Comparison of ENCODE assay signal across 1 cellular context in the genomic region with DNA sequence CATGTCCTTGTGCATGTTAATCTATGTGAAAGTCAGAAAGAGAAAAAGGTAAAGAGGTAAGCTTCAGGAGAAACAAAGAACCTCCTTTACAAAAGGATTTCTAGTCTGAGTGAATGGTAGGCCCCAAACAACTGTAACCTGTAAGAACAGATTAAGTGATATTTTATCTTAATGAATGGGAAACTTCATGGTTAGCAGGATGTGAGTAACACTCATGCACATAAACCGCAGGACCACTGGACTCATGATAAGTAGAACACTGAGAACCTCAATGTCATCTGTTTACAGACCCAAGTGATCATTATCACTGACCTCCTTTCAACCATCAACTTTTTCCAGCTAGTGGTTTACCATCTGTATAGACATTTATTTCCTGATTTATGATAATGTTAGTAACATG.
TF ChIP-seq lines count a peak whose summit lies in the region.

No MANE protein-coding gene starts in this region.

TF ChIP-seq in K562, 482 proteins besides CTCF, POLR2A, EP300 and RAD21 (continued from another document and continues in another):
- TF ChIP-seq ATF6 (CRISPR knock-in tag; IDR thresholded peaks at IDR 0.05) (no peak), SETDB1 (IDR thresholded peaks at IDR 0.05; ENCODE audit: low read length) (no peak), HNRNPLL (IDR thresholded peaks at IDR 0.05; ENCODE audit: low read depth, low read length, poor library complexity, severe bottlenecking) (no peak), ZKSCAN1 (IDR thresholded peaks at IDR 0.05; ENCODE audit: low read depth, low read length) (no peak), SMARCC2 (IDR thresholded peaks at IDR 0.05; ENCODE audit: low read depth) (peak; percentile 91; the same call in 1 of the 2 replicates), BCOR (IDR thresholded peaks at IDR 0.05) (no peak), EP400 (IDR thresholded peaks at IDR 0.05) (peak; percentile 21; the same call in 1 of the 2 replicates), FOXM1 (IDR thresholded peaks at IDR 0.05; ENCODE audit: low read depth) (peak; percentile 73; the same call in 1 of the 2 replicates), FOXM1 (CRISPR knock-in tag; IDR thresholded peaks at IDR 0.05; ENCODE audit: low read depth) (no peak), TBL1XR1 (IDR thresholded peaks at IDR 0.05; ENCODE audit: low read length in 2 of 2) (peak in 1 of 2 experiments; percentile 85; a peak in 2 of 4 replicates), MEF2D (tag; conservative IDR thresholded peaks at IDR 0.05; ENCODE audit: low read depth) (no peak; the same call in 1 of the 2 replicates), SAFB (IDR thresholded peaks at IDR 0.05; ENCODE audit: borderline replicate concordance, low read depth, low read length) (no peak), ZNF12 (CRISPR knock-in tag; IDR thresholded peaks at IDR 0.05) (no peak), SFPQ (IDR thresholded peaks at IDR 0.05; ENCODE audit: low read depth, low read length) (no peak), KAT7 (CRISPR knock-in tag; IDR thresholded peaks at IDR 0.05; ENCODE audit: borderline replicate concordance) (no peak), CHD2 (IDR thresholded peaks at IDR 0.05; ENCODE audit: low read depth, low read length) (no peak), MTA2 (IDR thresholded peaks at IDR 0.05; ENCODE audit: low read depth) (peak; percentile 74), MYNN (IDR thresholded peaks at IDR 0.05) (no peak), MYNN (CRISPR knock-in tag; IDR thresholded peaks at IDR 0.05) (no peak), SRSF9 (IDR thresholded peaks at IDR 0.05; ENCODE audit: borderline replicate concordance, low read depth, low read length) (no peak), HDAC3 (IDR thresholded peaks at IDR 0.05; ENCODE audit: borderline replicate concordance, partially characterized antibody) (peak; percentile 74), XRCC3 (IDR thresholded peaks at IDR 0.05) (no peak), KDM4B (IDR thresholded peaks at IDR 0.05; ENCODE audit: borderline replicate concordance in 2 of 2, low read depth in 1 of 2) (no peak), PRMT5 (CRISPR knock-in tag; IDR thresholded peaks at IDR 0.05) (no peak), MEIS2 (IDR thresholded peaks at IDR 0.05; ENCODE audit: partially characterized antibody) (peak; percentile 85), HBP1 (CRISPR knock-in tag; IDR thresholded peaks at IDR 0.05) (no peak), CTBP1 (IDR thresholded peaks at IDR 0.05; ENCODE audit: borderline replicate concordance) (peak; percentile 57; the same call in 1 of the 2 replicates), CREB1 (IDR thresholded peaks at IDR 0.05) (no peak; the same call in 1 of the 2 replicates), CREB1 (CRISPR knock-in tag; IDR thresholded peaks at IDR 0.05) (no peak), NFIX (CRISPR knock-in tag; IDR thresholded peaks at IDR 0.05; ENCODE audit: low read depth) (no peak), SRF (CRISPR knock-in tag; IDR thresholded peaks at IDR 0.05) (no peak), SREBF1 (IDR thresholded peaks at IDR 0.05; ENCODE audit: borderline replicate concordance, low read depth, low read length) (no peak), NFIC (IDR thresholded peaks at IDR 0.05) (peak; percentile 38; the same call in 1 of the 2 replicates), PCBP1 (IDR thresholded peaks at IDR 0.05; ENCODE audit: low read depth, low read length, poor library complexity, severe bottlenecking) (no peak), TCF3 (CRISPR knock-in tag; IDR thresholded peaks at IDR 0.05) (peak; percentile 87), NR1H2 (CRISPR knock-in tag; IDR thresholded peaks at IDR 0.05) (no peak), CBX2 (IDR thresholded peaks at IDR 0.05; ENCODE audit: insufficient read depth, low read length, poor library complexity, severe bottlenecking) (no peak), TFAP4 (CRISPR knock-in tag; IDR thresholded peaks at IDR 0.05; ENCODE audit: borderline replicate concordance) (no peak), NELFE (IDR thresholded peaks at IDR 0.05; ENCODE audit: insufficient read depth, insufficient read length) (no peak), PURB (CRISPR knock-in tag; IDR thresholded peaks at IDR 0.05; ENCODE audit: low read depth) (no peak), POLR2AphosphoS2 (IDR thresholded peaks at IDR 0.05; ENCODE audit: low read length) (no peak), TBP (optimal IDR thresholded peaks at IDR 0.05; ENCODE audit: low read depth, low read length) (no peak), PCBP2 (IDR thresholded peaks at IDR 0.05; ENCODE audit: low read depth, low read length, poor library complexity, severe bottlenecking) (no peak), NCOA1 (IDR thresholded peaks at IDR 0.05; ENCODE audit: low read depth) (0 out of 2 replicates have a peak, but pooled peaks have one; percentile 53)
- TF ChIP-seq, protein P1, sequence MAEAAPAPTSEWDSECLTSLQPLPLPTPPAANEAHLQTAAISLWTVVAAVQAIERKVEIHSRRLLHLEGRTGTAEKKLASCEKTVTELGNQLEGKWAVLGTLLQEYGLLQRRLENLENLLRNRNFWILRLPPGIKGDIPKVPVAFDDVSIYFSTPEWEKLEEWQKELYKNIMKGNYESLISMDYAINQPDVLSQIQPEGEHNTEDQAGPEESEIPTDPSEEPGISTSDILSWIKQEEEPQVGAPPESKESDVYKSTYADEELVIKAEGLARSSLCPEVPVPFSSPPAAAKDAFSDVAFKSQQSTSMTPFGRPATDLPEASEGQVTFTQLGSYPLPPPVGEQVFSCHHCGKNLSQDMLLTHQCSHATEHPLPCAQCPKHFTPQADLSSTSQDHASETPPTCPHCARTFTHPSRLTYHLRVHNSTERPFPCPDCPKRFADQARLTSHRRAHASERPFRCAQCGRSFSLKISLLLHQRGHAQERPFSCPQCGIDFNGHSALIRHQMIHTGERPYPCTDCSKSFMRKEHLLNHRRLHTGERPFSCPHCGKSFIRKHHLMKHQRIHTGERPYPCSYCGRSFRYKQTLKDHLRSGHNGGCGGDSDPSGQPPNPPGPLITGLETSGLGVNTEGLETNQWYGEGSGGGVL (CRISPR knock-in tag; IDR thresholded peaks at IDR 0.05) = no peak
- TF ChIP-seq, protein P2, sequence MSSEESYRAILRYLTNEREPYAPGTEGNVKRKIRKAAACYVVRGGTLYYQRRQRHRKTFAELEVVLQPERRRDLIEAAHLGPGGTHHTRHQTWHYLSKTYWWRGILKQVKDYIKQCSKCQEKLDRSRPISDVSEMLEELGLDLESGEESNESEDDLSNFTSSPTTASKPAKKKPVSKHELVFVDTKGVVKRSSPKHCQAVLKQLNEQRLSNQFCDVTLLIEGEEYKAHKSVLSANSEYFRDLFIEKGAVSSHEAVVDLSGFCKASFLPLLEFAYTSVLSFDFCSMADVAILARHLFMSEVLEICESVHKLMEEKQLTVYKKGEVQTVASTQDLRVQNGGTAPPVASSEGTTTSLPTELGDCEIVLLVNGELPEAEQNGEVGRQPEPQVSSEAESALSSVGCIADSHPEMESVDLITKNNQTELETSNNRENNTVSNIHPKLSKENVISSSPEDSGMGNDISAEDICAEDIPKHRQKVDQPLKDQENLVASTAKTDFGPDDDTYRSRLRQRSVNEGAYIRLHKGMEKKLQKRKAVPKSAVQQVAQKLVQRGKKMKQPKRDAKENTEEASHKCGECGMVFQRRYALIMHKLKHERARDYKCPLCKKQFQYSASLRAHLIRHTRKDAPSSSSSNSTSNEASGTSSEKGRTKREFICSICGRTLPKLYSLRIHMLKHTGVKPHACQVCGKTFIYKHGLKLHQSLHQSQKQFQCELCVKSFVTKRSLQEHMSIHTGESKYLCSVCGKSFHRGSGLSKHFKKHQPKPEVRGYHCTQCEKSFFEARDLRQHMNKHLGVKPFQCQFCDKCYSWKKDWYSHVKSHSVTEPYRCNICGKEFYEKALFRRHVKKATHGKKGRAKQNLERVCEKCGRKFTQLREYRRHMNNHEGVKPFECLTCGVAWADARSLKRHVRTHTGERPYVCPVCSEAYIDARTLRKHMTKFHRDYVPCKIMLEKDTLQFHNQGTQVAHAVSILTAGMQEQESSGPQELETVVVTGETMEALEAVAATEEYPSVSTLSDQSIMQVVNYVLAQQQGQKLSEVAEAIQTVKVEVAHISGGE (CRISPR knock-in tag; IDR thresholded peaks at IDR 0.05) = 0 out of 6 replicates have a peak, but pooled peaks of 1 of the 3 experiments have one; percentile 30
- TF ChIP-seq, protein P3, sequence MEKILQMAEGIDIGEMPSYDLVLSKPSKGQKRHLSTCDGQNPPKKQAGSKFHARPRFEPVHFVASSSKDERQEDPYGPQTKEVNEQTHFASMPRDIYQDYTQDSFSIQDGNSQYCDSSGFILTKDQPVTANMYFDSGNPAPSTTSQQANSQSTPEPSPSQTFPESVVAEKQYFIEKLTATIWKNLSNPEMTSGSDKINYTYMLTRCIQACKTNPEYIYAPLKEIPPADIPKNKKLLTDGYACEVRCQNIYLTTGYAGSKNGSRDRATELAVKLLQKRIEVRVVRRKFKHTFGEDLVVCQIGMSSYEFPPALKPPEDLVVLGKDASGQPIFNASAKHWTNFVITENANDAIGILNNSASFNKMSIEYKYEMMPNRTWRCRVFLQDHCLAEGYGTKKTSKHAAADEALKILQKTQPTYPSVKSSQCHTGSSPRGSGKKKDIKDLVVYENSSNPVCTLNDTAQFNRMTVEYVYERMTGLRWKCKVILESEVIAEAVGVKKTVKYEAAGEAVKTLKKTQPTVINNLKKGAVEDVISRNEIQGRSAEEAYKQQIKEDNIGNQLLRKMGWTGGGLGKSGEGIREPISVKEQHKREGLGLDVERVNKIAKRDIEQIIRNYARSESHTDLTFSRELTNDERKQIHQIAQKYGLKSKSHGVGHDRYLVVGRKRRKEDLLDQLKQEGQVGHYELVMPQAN (IDR thresholded peaks at IDR 0.05; ENCODE audit: borderline replicate concordance) = no peak
- TF ChIP-seq, protein P4, sequence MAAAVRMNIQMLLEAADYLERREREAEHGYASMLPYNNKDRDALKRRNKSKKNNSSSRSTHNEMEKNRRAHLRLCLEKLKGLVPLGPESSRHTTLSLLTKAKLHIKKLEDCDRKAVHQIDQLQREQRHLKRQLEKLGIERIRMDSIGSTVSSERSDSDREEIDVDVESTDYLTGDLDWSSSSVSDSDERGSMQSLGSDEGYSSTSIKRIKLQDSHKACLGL (CRISPR knock-in tag; IDR thresholded peaks at IDR 0.05; ENCODE audit: borderline replicate concordance, poor library complexity, severe bottlenecking) = no peak
